In the genomic region with DNA sequence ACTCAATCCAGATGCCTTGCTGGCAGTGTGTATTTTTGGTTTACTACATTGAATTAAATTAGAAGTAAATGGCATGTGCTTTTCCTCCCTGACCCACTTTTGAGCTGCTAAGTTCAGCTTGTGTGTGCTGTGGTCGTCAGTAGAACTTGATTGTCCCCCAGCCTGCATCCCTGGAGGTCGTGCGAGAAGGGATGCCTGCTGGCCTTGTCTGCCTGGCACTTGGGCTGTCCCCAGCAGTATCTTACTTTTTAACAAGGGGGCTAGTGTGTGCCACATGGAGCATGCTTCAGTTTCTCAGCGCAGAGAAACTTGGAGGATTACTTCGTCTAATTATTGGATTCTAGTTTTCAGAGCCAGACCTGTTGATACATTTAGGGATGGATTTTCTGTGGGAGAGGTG, we compare ENCODE assay signal across 5 cellular contexts.
"Had no signal": no experiment of that assay in that cellular context is flagged by ENCODE, and none has a peak within 500 bp of the region (broad histone marks: within the 10 kb centered on the region; RNA-seq: fewer than 3 reads in every experiment).

No MANE protein-coding gene starts in this region.

- H3K4me1 Mint-ChIP-seq: GM23338, IgD-negative memory B cell had no signal

- H3K27ac Mint-ChIP-seq: GM23338, H9, HFFc6, IgD-negative memory B cell had no signal

- DNase-seq: H9, HFFc6 had no signal

- H3K27ac ChIP-seq: HL-60 had no signal

- H3K27me3 Mint-ChIP-seq: IgD-negative memory B cell had no signal

- H3K4me3 Mint-ChIP-seq: GM23338, H9, HFFc6, IgD-negative memory B cell had no signal

- H3K4me3 ChIP-seq: GM23338 had no signal

- H3K36me3 Mint-ChIP-seq: IgD-negative memory B cell had no signal

- H3K9me3 Mint-ChIP-seq: GM23338, H9, HFFc6 had no signal
